Comparison of ENCODE assay signal across 21 cellular contexts in genomic region chr14:61625171-61625570, GRCh38.
DNase-seq lines count a peak whose midpoint lies in the region; ATAC-seq and TF ChIP-seq lines count a peak whose summit lies in the region.
"Had no signal": no experiment of that assay in that cellular context is flagged by ENCODE, and none has a peak within 500 bp of the region (broad histone marks: within the 10 kb centered on the region; RNA-seq: fewer than 3 reads in every experiment).

No MANE protein-coding gene starts in this region.

- no peak overlapping the region for H3K4me3 Mint-ChIP-seq in chondrocyte (ENCODE audit: unreplicated experiment)
- H3K4me3 Mint-ChIP-seq: naive B cell had no signal

- no peak for ATAC-seq in esophagus mucosa

- no peak overlapping the region for H3K27ac ChIP-seq in mammary epithelial cell (ENCODE audit: insufficient read depth, low read depth, low read length)
- no peak overlapping the region for H3K27ac ChIP-seq in breast epithelium
- H3K27ac ChIP-seq in smooth muscle cell (ENCODE audit: low read depth): peak overlapping the region; percentile 2
- H3K27ac ChIP-seq: ascending aorta, epithelial cell of prostate had no signal

- H3K9me3 ChIP-seq in mammary epithelial cell (replicated peaks; ENCODE audit: insufficient read depth, low read length) (no peaks in the 10 kb centered on the region), breast epithelium (no peaks in the 10 kb centered on the region), smooth muscle cell (replicated peaks; ENCODE audit: low read depth) (no peaks in the 10 kb centered on the region)
- H3K9me3 ChIP-seq: ascending aorta, Caco-2 had no signal

- no peak overlapping the region for H3K4me3 ChIP-seq in mammary epithelial cell (replicated peaks in 1 of 3; ENCODE audit: insufficient read depth in 1 of 3, low read depth in 2 of 3, low read length in 3 of 3)
- no peak overlapping the region for H3K4me3 ChIP-seq in breast epithelium
- H3K4me3 ChIP-seq in NB4 (ENCODE audit: low read depth, low read length): no peak overlapping the region
- H3K4me3 ChIP-seq in smooth muscle cell: no peak overlapping the region
- H3K4me3 ChIP-seq: ascending aorta had no signal

- no peak for TF ChIP-seq CTCF in mammary epithelial cell (conservative IDR thresholded peaks at IDR 0.05 in 1 of 2, IDR thresholded peaks at IDR 0.05 in 1 of 2; ENCODE audit: extremely low read depth in 1 of 2, insufficient read depth in 1 of 2, low read depth in 1 of 2, low read length in 2 of 2)
- no peak for TF ChIP-seq CTCF in breast epithelium (IDR thresholded peaks at IDR 0.05)
- no peak for TF ChIP-seq CTCF in NB4 (IDR thresholded peaks at IDR 0.05; ENCODE audit: low read depth, low read length)
- TF ChIP-seq CTCF in chondrocyte (IDR thresholded peaks at IDR 0.05): no peak
- no peak for TF ChIP-seq CTCF in smooth muscle cell (IDR thresholded peaks at IDR 0.05; ENCODE audit: borderline replicate concordance, insufficient read depth, poor library complexity, severe bottlenecking)

- no peak overlapping the region for H3K9ac ChIP-seq in mammary epithelial cell (ENCODE audit: insufficient read depth, low read length)
- no peak overlapping the region for H3K9ac ChIP-seq in smooth muscle cell (ENCODE audit: low read depth)

- H3K4me1 ChIP-seq in mammary epithelial cell (ENCODE audit: insufficient read depth, low read length) (peaks cover 27% of the 10 kb centered on the region), breast epithelium (no peaks in the 10 kb centered on the region), smooth muscle cell (ENCODE audit: low read depth) (peaks cover 4% of the 10 kb centered on the region)
- H3K4me1 ChIP-seq: ascending aorta, Caco-2 had no signal

- no peaks in the 10 kb centered on the region for H3K36me3 Mint-ChIP-seq in chondrocyte (ENCODE audit: low read depth)
- H3K36me3 Mint-ChIP-seq: naive B cell had no signal

- H4K20me1 ChIP-seq in mammary epithelial cell (ENCODE audit: insufficient read depth, low read length) (no peaks in the 10 kb centered on the region), smooth muscle cell (ENCODE audit: low read depth) (no peaks in the 10 kb centered on the region)

- H3K36me3 ChIP-seq in mammary epithelial cell (ENCODE audit: insufficient read depth, low read length): no peaks in the 10 kb centered on the region
- no peaks in the 10 kb centered on the region for H3K36me3 ChIP-seq in breast epithelium
- no peaks in the 10 kb centered on the region for H3K36me3 ChIP-seq in smooth muscle cell (ENCODE audit: low read depth)
- H3K36me3 ChIP-seq: ascending aorta had no signal

- CTCF ChIA-PET in mammary epithelial cell (lab: Charles Lee; ENCODE audit: low non-redundant PET): no interaction called here

- H3K9me3 Mint-ChIP-seq in chondrocyte (ENCODE audit: low read depth): no peaks in the 10 kb centered on the region

- DNase-seq in mammary epithelial cell (peak; percentile 60), breast epithelium (ENCODE audit: low spot score in 2 of 2) (no peak), NB4 (ENCODE audit: low read depth) (peak; percentile 9), chondrocyte (ENCODE audit: low spot score) (no peak), smooth muscle cell (lab: John Stamatoyannopoulos, UW; ENCODE audit: unreplicated experiment) (no peak), cerebellar nuclear complex (lab: John Stamatoyannopoulos, UW) (no peak), AG08395 (ENCODE audit: low spot score) (no peak)
- DNase-seq: activated CD4-positive, CD25-positive, alpha-beta regulatory T cell; activated effector memory CD4-positive, alpha-beta T cell treated with anti-CD3 and anti-CD28 coated beads, Interleukin-2, amount 50 U/mL, for 16 hours; GOT3; Kasumi-1; naive B cell; NCI-H1417 treated with DMSO at 0.1 percent for 48 hours; NCI-H2227 treated with DMSO at 0.1 percent for 48 hours; SHP77 treated with DMSO at 0.1 percent for 48 hours; stimulated activated CD4-positive, alpha-beta T cell treated with anti-CD3 and anti-CD28 coated beads, Interleukin-4, amount 100 ng/mL, for 1 hour; T-helper 2 cell had no signal

- in situ Hi-C loops in mammary epithelial cell (cut with MboI; ENCODE audit: low sequenced_read_pairs in 2 of 2): no loop called here

- no peak overlapping the region for H3K4me2 ChIP-seq in mammary epithelial cell (ENCODE audit: insufficient read depth, low read depth, low read length)
- H3K4me2 ChIP-seq in smooth muscle cell: no peak overlapping the region

- no TSS peak for BruUV-seq in mammary epithelial cell (replicated peaks; lab: Mats Ljungman, UMichigan)

- H3K27me3 ChIP-seq in mammary epithelial cell (ENCODE audit: insufficient read depth, low read length) (no peaks in the 10 kb centered on the region), breast epithelium (no peaks in the 10 kb centered on the region), smooth muscle cell (ENCODE audit: low read depth) (no peaks in the 10 kb centered on the region)
- H3K27me3 ChIP-seq: ascending aorta had no signal

- TF ChIP-seq POLR2A in breast epithelium (IDR thresholded peaks at IDR 0.05): no peak
- TF ChIP-seq POLR2A in NB4 (IDR thresholded peaks at IDR 0.05; ENCODE audit: extremely low read depth, insufficient read length): no peak

- 57% methylated on average over 1 of the region's 1 CpG for WGBS in mammary epithelial cell (ENCODE audit: low coverage, missing lambda C conversion rate)
- 67% methylated on average over 1 of the region's 1 CpG for WGBS in smooth muscle cell (ENCODE audit: low lambda C conversion rate)

- dilution Hi-C loops in mammary epithelial cell (cut with HindIII; ENCODE audit: low sequenced_read_pairs): no loop called here

- peak overlapping the region; percentile 6 for H3K27ac Mint-ChIP-seq in chondrocyte (ENCODE audit: unreplicated experiment)

- H3K79me2 ChIP-seq in mammary epithelial cell (ENCODE audit: insufficient read depth, low read length): no peaks in the 10 kb centered on the region
- H3K79me2 ChIP-seq in smooth muscle cell (ENCODE audit: low read depth): no peaks in the 10 kb centered on the region

- no peaks in the 10 kb centered on the region for H3K27me3 Mint-ChIP-seq in chondrocyte (ENCODE audit: low read depth)
- H3K27me3 Mint-ChIP-seq: naive B cell had no signal

- H3K4me1 Mint-ChIP-seq in chondrocyte (ENCODE audit: low read depth): peaks cover 29% of the 10 kb centered on the region

- H3F3A ChIP-seq in smooth muscle cell (ENCODE audit: low read depth): no peaks in the 10 kb centered on the region

- peak overlapping the region; percentile 69 for H2AFZ ChIP-seq in mammary epithelial cell (ENCODE audit: low read depth, low read length)
- H2AFZ ChIP-seq in smooth muscle cell (ENCODE audit: low read depth): no peak overlapping the region

- intact Hi-C loops in mammary epithelial cell (cut with micrococcal nuclease) (no loop called here), breast epithelium (cut with DNase I; ENCODE audit: low total_unique reads) (no loop called here)

Comparison
In these comparisons a context has a peak if more than half of its experiments do, and no peak if none do; other contexts are left out.
1. DNase-seq: peak in mammary epithelial cell (single experiment) and NB4 (single experiment); none in breast epithelium (0 of 2), chondrocyte (single experiment), smooth muscle cell (single experiment), cerebellar nuclear complex (0 of 2) and AG08395 (single experiment).